Comparison of ENCODE assay signal across 8 cellular contexts in genomic region chr1:1013105-1013921, GRCh38. TPM values are rescaled to one million over a fixed set of nuclear protein-coding genes. Genes with fewer than 3 reads are reported as not detected.
A peak's percentile ranks its signal among the peaks of the same experiment; 100 is the strongest.
DNase-seq lines count a peak whose midpoint lies in the region; ATAC-seq and TF ChIP-seq lines count a peak whose summit lies in the region.

ISG15 (plus strand) TSS chr1:1013497; CDS start chr1:1013574, 77 bp downstream.

- no peaks in the 10 kb centered on the region for H3K9me3 ChIP-seq in heart right ventricle
- no peaks in the 10 kb centered on the region for H3K9me3 ChIP-seq in upper lobe of right lung

- 1 to 7% (median 3%) methylated on average over 29 to 30 of the region's 30 CpGs for WGBS in adipose tissue, 3 donors
- WGBS in heart right ventricle, 2 donors = 2 to 5% methylated on average over 30 of the region's 30 CpGs

- H3K4me1 ChIP-seq in heart right ventricle (peaks cover 5 to 28% (median 16%) of the 10 kb centered on the region in 9 donors), upper lobe of right lung (peaks cover 13% of the 10 kb centered on the region)

- peaks cover 3% of the 10 kb centered on the region for H3K27me3 Mint-ChIP-seq in progenitor cell of endocrine pancreas

- peaks cover 8% of the 10 kb centered on the region for H3K36me3 Mint-ChIP-seq in progenitor cell of endocrine pancreas (ENCODE audit: insufficient read depth)

- no peak within 1 kb of the TSS for H3K27ac ChIP-seq in adipose tissue (ENCODE audit: low read depth, low read length)
- peak within 1 kb of the TSS; percentile 32 to 96 (median 90) for H3K27ac ChIP-seq in heart right ventricle
- H3K27ac ChIP-seq in upper lobe of right lung = peak within 1 kb of the TSS; percentile 85

- DNase-seq in EH (ENCODE audit: low read depth) (peak; percentile 92), LNCaP clone FGC (ENCODE audit: low read depth) (no peak), T-helper 1 cell (peak; percentile 74 to 90 (median 85)), heart right ventricle (peak; percentile 89 to 94), progenitor cell of endocrine pancreas (ENCODE audit: low spot score, unreplicated experiment) (peak; percentile 42), upper lobe of right lung (peak; percentile 94)

- H3K4me3 ChIP-seq in LNCaP clone FGC (ENCODE audit: low read depth, low read length) (peak within 1 kb of the TSS; percentile 70), heart right ventricle (peak within 1 kb of the TSS; percentile 48 to 80 (median 72)), upper lobe of right lung (peak within 1 kb of the TSS; percentile 65)

- H3K9me3 Mint-ChIP-seq in progenitor cell of endocrine pancreas (ENCODE audit: low read depth) = peaks cover 4% of the 10 kb centered on the region

- no peaks in the 10 kb centered on the region for H3K27me3 ChIP-seq in heart right ventricle
- H3K27me3 ChIP-seq in upper lobe of right lung = no peaks in the 10 kb centered on the region

- intact Hi-C loops in heart right ventricle (cut with DNase I) (loop anchor here in 1 of 10 donors (10.0 kb wide), 1 partner anchor 51 kb away; no protein-coding TSS in a partner anchor), upper lobe of right lung (cut with DNase I) (no loop called here)

- TF ChIP-seq CTCF in LNCaP clone FGC (IDR thresholded peaks at IDR 0.05; ENCODE audit: control insufficient read depth, extremely low read depth, insufficient read depth) (no peak), heart right ventricle (IDR thresholded peaks at IDR 0.05) (peak in 1 of 9 donors; percentile 18), progenitor cell of endocrine pancreas (IDR thresholded peaks at IDR 0.05; ENCODE audit: unreplicated experiment) (no peak), upper lobe of right lung (IDR thresholded peaks at IDR 0.05) (no peak)

- ATAC-seq in GM21737 (IDR thresholded peaks at IDR 0.05; ENCODE audit: unreplicated experiment) (peak; percentile 80), heart right ventricle (peak; percentile 89 to 96 (median 94)), upper lobe of right lung (peak; percentile 94)

- H3K27ac Mint-ChIP-seq in progenitor cell of endocrine pancreas = peak within 1 kb of the TSS; percentile 92

- H3K4me3 Mint-ChIP-seq in progenitor cell of endocrine pancreas (ENCODE audit: low read depth) = peak within 1 kb of the TSS; percentile 77

- no peaks in the 10 kb centered on the region for H3K36me3 ChIP-seq in heart right ventricle
- H3K36me3 ChIP-seq in upper lobe of right lung = no peaks in the 10 kb centered on the region

- H3K4me1 Mint-ChIP-seq in progenitor cell of endocrine pancreas (ENCODE audit: low read depth) = peaks cover 13% of the 10 kb centered on the region

RNA-seq across cellular contexts. Expression of gene ISG15, which starts in this region (rescaled TPM):
- polyA plus RNA-seq in adipose tissue (10 to 100 TPM; 43.7 to 83.5 (median 44.3) TPM), heart right ventricle (100 to 1,000 TPM in 1 of 2 donors, 10 to 100 TPM in 1; 51.7 to 186 TPM)
- total RNA-seq in heart right ventricle (100 to 1,000 TPM in 1 of 10 donors, 10 to 100 TPM in 8, 1 to 10 TPM in 1; 9.8 to 169 (median 20.9) TPM), progenitor cell of endocrine pancreas (13.6 and 14.3 TPM in 2 replicates), upper lobe of right lung (93.6 TPM)
